In the genomic region with DNA sequence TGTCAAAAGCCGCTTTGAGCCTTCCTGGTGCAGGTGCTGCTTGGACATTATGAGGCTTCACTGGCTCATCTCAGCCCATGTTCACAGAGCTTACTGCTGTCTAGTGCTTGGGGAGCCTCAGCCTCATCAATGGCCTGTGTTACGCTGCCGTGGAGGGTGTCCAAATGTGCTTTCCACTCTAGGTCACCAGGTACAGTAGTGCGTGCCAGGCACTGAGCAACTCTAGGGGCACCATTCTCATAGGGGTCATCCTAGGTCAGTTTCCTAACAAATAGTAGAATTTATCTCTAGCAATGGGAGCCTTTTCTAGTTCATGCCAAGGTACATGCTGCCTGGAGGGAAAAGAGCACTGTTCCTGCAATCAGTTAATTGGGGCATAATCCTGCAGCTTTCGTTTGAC, we compare ENCODE assay signal across 3 cellular contexts.
TF ChIP-seq lines count a peak whose summit lies in the region.

No MANE protein-coding gene starts in this region.

TF ChIP-seq in liver, 16 proteins besides CTCF, POLR2A, EP300 and RAD21:
- TF ChIP-seq, protein P1, sequence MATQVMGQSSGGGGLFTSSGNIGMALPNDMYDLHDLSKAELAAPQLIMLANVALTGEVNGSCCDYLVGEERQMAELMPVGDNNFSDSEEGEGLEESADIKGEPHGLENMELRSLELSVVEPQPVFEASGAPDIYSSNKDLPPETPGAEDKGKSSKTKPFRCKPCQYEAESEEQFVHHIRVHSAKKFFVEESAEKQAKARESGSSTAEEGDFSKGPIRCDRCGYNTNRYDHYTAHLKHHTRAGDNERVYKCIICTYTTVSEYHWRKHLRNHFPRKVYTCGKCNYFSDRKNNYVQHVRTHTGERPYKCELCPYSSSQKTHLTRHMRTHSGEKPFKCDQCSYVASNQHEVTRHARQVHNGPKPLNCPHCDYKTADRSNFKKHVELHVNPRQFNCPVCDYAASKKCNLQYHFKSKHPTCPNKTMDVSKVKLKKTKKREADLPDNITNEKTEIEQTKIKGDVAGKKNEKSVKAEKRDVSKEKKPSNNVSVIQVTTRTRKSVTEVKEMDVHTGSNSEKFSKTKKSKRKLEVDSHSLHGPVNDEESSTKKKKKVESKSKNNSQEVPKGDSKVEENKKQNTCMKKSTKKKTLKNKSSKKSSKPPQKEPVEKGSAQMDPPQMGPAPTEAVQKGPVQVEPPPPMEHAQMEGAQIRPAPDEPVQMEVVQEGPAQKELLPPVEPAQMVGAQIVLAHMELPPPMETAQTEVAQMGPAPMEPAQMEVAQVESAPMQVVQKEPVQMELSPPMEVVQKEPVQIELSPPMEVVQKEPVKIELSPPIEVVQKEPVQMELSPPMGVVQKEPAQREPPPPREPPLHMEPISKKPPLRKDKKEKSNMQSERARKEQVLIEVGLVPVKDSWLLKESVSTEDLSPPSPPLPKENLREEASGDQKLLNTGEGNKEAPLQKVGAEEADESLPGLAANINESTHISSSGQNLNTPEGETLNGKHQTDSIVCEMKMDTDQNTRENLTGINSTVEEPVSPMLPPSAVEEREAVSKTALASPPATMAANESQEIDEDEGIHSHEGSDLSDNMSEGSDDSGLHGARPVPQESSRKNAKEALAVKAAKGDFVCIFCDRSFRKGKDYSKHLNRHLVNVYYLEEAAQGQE (IDR thresholded peaks at IDR 0.05): no peak
- TF ChIP-seq, protein P2, sequence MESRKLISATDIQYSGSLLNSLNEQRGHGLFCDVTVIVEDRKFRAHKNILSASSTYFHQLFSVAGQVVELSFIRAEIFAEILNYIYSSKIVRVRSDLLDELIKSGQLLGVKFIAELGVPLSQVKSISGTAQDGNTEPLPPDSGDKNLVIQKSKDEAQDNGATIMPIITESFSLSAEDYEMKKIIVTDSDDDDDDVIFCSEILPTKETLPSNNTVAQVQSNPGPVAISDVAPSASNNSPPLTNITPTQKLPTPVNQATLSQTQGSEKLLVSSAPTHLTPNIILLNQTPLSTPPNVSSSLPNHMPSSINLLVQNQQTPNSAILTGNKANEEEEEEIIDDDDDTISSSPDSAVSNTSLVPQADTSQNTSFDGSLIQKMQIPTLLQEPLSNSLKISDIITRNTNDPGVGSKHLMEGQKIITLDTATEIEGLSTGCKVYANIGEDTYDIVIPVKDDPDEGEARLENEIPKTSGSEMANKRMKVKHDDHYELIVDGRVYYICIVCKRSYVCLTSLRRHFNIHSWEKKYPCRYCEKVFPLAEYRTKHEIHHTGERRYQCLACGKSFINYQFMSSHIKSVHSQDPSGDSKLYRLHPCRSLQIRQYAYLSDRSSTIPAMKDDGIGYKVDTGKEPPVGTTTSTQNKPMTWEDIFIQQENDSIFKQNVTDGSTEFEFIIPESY (IDR thresholded peaks at IDR 0.05): no peak
- TF ChIP-seq TAF1 (conservative IDR thresholded peaks at IDR 0.05) (no peak), HNF4A (conservative IDR thresholded peaks at IDR 0.05) (peak in 1 of 2 donors; percentile 43), RXRA (IDR thresholded peaks at IDR 0.05) (peak; percentile 6 to 72)

TF ChIP-seq in HepG2, 621 proteins besides CTCF, POLR2A, EP300 and RAD21 (continued from another document and continues in another):
- TF ChIP-seq, protein P3, sequence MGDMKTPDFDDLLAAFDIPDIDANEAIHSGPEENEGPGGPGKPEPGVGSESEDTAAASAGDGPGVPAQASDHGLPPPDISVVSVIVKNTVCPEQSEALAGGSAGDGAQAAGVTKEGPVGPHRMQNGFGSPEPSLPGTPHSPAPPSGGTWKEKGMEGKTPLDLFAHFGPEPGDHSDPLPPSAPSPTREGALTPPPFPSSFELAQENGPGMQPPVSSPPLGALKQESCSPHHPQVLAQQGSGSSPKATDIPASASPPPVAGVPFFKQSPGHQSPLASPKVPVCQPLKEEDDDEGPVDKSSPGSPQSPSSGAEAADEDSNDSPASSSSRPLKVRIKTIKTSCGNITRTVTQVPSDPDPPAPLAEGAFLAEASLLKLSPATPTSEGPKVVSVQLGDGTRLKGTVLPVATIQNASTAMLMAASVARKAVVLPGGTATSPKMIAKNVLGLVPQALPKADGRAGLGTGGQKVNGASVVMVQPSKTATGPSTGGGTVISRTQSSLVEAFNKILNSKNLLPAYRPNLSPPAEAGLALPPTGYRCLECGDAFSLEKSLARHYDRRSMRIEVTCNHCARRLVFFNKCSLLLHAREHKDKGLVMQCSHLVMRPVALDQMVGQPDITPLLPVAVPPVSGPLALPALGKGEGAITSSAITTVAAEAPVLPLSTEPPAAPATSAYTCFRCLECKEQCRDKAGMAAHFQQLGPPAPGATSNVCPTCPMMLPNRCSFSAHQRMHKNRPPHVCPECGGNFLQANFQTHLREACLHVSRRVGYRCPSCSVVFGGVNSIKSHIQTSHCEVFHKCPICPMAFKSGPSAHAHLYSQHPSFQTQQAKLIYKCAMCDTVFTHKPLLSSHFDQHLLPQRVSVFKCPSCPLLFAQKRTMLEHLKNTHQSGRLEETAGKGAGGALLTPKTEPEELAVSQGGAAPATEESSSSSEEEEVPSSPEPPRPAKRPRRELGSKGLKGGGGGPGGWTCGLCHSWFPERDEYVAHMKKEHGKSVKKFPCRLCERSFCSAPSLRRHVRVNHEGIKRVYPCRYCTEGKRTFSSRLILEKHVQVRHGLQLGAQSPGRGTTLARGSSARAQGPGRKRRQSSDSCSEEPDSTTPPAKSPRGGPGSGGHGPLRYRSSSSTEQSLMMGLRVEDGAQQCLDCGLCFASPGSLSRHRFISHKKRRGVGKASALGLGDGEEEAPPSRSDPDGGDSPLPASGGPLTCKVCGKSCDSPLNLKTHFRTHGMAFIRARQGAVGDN (CRISPR knock-in tag; IDR thresholded peaks at IDR 0.05): no peak
- no peak for TF ChIP-seq NR2C2 (CRISPR knock-in tag; IDR thresholded peaks at IDR 0.05; ENCODE audit: borderline replicate concordance)
- TF ChIP-seq, protein P4, sequence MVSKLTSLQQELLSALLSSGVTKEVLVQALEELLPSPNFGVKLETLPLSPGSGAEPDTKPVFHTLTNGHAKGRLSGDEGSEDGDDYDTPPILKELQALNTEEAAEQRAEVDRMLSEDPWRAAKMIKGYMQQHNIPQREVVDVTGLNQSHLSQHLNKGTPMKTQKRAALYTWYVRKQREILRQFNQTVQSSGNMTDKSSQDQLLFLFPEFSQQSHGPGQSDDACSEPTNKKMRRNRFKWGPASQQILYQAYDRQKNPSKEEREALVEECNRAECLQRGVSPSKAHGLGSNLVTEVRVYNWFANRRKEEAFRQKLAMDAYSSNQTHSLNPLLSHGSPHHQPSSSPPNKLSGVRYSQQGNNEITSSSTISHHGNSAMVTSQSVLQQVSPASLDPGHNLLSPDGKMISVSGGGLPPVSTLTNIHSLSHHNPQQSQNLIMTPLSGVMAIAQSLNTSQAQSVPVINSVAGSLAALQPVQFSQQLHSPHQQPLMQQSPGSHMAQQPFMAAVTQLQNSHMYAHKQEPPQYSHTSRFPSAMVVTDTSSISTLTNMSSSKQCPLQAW (CRISPR knock-in tag; IDR thresholded peaks at IDR 0.05): no peak
- TF ChIP-seq, protein P5, sequence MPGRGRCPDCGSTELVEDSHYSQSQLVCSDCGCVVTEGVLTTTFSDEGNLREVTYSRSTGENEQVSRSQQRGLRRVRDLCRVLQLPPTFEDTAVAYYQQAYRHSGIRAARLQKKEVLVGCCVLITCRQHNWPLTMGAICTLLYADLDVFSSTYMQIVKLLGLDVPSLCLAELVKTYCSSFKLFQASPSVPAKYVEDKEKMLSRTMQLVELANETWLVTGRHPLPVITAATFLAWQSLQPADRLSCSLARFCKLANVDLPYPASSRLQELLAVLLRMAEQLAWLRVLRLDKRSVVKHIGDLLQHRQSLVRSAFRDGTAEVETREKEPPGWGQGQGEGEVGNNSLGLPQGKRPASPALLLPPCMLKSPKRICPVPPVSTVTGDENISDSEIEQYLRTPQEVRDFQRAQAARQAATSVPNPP (CRISPR knock-in tag; IDR thresholded peaks at IDR 0.05): no peak
- no peak for TF ChIP-seq ELF1 (CRISPR knock-in tag; IDR thresholded peaks at IDR 0.05)
- TF ChIP-seq RBM22 (optimal IDR thresholded peaks at IDR 0.05; ENCODE audit: low read length): no peak
- TF ChIP-seq SRSF9 (IDR thresholded peaks at IDR 0.05; ENCODE audit: borderline replicate concordance, insufficient read depth, low read depth, low read length, poor library complexity, severe bottlenecking): no peak
- TF ChIP-seq PHF21A (CRISPR knock-in tag; IDR thresholded peaks at IDR 0.05): no peak
- TF ChIP-seq, protein P6, sequence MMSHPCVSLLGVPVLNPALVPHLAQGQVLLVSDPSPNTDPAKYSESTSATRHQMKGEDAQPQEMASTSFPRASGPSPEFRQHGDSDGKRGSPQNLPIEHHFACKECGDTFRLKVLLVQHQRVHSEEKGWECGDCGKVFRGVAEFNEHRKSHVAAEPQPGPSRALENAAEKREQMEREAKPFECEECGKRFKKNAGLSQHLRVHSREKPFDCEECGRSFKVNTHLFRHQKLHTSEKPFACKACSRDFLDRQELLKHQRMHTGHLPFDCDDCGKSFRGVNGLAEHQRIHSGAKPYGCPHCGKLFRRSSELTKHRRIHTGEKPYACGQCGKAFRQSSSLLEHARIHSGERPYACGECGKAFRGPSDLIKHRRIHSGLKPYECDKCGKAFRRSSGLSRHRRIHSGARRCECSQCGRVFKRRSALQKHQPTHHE (CRISPR knock-in tag; IDR thresholded peaks at IDR 0.05; ENCODE audit: borderline replicate concordance): no peak

TF ChIP-seq in WTC11, 78 proteins besides CTCF, POLR2A, EP300 and RAD21 (continued from another document):
- TF ChIP-seq, protein P7, sequence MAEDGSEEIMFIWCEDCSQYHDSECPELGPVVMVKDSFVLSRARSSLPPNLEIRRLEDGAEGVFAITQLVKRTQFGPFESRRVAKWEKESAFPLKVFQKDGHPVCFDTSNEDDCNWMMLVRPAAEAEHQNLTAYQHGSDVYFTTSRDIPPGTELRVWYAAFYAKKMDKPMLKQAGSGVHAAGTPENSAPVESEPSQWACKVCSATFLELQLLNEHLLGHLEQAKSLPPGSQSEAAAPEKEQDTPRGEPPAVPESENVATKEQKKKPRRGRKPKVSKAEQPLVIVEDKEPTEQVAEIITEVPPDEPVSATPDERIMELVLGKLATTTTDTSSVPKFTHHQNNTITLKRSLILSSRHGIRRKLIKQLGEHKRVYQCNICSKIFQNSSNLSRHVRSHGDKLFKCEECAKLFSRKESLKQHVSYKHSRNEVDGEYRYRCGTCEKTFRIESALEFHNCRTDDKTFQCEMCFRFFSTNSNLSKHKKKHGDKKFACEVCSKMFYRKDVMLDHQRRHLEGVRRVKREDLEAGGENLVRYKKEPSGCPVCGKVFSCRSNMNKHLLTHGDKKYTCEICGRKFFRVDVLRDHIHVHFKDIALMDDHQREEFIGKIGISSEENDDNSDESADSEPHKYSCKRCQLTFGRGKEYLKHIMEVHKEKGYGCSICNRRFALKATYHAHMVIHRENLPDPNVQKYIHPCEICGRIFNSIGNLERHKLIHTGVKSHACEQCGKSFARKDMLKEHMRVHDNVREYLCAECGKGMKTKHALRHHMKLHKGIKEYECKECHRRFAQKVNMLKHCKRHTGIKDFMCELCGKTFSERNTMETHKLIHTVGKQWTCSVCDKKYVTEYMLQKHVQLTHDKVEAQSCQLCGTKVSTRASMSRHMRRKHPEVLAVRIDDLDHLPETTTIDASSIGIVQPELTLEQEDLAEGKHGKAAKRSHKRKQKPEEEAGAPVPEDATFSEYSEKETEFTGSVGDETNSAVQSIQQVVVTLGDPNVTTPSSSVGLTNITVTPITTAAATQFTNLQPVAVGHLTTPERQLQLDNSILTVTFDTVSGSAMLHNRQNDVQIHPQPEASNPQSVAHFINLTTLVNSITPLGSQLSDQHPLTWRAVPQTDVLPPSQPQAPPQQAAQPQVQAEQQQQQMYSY (CRISPR knock-in tag; IDR thresholded peaks at IDR 0.05): no peak
- TF ChIP-seq KAT7 (CRISPR knock-in tag; IDR thresholded peaks at IDR 0.05; ENCODE audit: borderline replicate concordance) (no peak), MYBL2 (CRISPR knock-in tag; IDR thresholded peaks at IDR 0.05) (no peak), HMGA2 (CRISPR knock-in tag; IDR thresholded peaks at IDR 0.05) (no peak), ELF4 (CRISPR knock-in tag; IDR thresholded peaks at IDR 0.05; ENCODE audit: low read depth) (no peak)
- TF ChIP-seq, protein P8, sequence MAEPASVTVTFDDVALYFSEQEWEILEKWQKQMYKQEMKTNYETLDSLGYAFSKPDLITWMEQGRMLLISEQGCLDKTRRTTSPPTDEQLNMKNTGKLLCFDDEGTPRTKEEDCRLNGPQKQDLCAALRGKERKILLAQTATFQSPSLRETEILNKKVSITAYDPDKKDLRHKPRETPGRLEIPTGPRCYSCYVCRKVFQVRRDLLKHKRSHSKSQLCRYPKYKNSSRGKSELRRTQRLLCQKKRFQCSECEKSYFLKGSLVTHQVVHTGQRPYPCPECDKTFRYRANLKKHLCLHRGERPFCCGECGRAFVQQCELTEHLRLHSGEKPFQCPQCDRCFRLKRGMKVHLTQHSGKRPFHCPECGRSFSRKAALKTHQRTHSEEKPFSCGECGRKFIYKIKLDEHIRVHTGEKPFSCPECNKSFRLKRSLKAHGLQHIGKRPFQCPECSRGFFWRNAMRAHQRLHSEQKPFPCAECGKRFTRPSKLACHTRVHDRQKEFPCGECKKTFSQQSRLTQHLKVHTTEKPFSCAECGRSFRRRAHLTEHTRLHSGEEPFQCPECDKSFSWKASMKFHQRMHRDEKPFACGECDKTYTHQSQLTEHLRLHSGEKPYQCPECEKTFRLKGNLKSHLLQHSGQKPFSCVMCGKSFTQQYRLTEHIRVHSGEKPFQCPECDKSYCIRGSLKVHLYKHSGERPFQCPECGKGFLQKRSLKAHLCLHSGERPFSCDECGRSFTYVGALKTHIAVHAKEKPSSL (CRISPR knock-in tag; conservative IDR thresholded peaks at IDR 0.05): no peak
- TF ChIP-seq, protein P9, sequence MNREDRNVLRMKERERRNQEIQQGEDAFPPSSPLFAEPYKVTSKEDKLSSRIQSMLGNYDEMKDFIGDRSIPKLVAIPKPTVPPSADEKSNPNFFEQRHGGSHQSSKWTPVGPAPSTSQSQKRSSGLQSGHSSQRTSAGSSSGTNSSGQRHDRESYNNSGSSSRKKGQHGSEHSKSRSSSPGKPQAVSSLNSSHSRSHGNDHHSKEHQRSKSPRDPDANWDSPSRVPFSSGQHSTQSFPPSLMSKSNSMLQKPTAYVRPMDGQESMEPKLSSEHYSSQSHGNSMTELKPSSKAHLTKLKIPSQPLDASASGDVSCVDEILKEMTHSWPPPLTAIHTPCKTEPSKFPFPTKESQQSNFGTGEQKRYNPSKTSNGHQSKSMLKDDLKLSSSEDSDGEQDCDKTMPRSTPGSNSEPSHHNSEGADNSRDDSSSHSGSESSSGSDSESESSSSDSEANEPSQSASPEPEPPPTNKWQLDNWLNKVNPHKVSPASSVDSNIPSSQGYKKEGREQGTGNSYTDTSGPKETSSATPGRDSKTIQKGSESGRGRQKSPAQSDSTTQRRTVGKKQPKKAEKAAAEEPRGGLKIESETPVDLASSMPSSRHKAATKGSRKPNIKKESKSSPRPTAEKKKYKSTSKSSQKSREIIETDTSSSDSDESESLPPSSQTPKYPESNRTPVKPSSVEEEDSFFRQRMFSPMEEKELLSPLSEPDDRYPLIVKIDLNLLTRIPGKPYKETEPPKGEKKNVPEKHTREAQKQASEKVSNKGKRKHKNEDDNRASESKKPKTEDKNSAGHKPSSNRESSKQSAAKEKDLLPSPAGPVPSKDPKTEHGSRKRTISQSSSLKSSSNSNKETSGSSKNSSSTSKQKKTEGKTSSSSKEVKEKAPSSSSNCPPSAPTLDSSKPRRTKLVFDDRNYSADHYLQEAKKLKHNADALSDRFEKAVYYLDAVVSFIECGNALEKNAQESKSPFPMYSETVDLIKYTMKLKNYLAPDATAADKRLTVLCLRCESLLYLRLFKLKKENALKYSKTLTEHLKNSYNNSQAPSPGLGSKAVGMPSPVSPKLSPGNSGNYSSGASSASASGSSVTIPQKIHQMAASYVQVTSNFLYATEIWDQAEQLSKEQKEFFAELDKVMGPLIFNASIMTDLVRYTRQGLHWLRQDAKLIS (CRISPR knock-in tag; IDR thresholded peaks at IDR 0.05; ENCODE audit: borderline replicate concordance): no peak
